ENCODE assay signal across 8 cellular contexts in the genomic region with DNA sequence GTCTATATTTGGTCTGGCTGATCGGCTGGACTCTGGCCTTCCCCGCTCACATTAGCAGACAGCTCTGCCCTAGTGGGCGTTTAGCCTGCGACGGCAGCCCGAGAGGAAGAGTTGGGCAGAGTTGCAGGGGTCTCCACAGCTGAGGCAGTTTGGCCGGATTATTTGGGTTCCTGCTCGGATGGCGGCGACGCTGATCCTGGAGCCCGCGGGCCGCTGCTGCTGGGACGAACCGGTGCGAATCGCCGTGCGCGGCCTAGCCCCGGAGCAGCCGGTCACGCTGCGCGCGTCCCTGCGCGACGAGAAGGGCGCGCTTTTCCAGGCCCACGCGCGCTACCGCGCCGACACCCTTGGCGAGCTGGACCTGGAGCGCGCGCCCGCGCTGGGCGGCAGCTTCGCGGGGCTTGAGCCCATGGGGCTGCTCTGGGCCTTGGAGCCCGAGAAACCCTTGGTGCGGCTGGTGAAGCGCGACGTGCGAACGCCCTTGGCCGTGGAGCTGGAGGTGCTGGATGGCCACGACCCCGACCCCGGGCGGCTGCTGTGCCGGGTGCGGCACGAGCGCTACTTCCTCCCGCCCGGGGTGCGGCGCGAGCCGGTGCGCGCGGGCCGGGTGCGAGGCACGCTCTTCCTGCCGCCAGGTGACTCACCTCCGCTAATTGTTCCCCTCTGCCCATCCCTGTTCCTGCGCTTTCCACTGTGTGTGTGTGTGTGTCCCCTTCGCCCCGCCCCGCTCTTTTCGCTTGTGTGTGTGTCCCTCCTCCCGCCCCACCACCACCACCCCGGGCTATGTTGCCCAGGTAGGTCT. TPM values are rescaled to one million over a fixed set of nuclear protein-coding genes. Genes with fewer than 3 reads are reported as not detected.
DNase-seq lines count a peak whose midpoint lies in the region; ATAC-seq and TF ChIP-seq lines count a peak whose summit lies in the region.
"Not testable (repeated sequence)": the region's sequence is repeated elsewhere in the genome, so short reads cannot be mapped to it uniquely, and the experiment has no call there.

No MANE protein-coding gene starts in this region.

- not testable (repeated sequence) for TF ChIP-seq EP300 in sigmoid colon (IDR thresholded peaks at IDR 0.05)

- TF ChIP-seq CTCF in MCF 10A (IDR thresholded peaks at IDR 0.05; ENCODE audit: unreplicated experiment); sigmoid colon (IDR thresholded peaks at IDR 0.05): not testable (repeated sequence)

- not testable (repeated sequence) for H3K27me3 Mint-ChIP-seq in MCF 10A (ENCODE audit: insufficient read depth, unreplicated experiment); memory B cell

- WGBS in sigmoid colon, 2 donors, result 1% methylated on average over 84 of the region's 84 CpGs; no CpG with 5 or more reads in 1 of the 2 donors
- WGBS in urinary bladder, result no CpG with 5 or more reads among the region's 84 CpGs

- not testable (repeated sequence) for H3K4me1 ChIP-seq in sigmoid colon; urinary bladder (ENCODE audit: insufficient read depth)

- H3K9me3 Mint-ChIP-seq in MCF 10A (ENCODE audit: unreplicated experiment); memory B cell: not testable (repeated sequence)

- TF ChIP-seq POLR2A in sigmoid colon (IDR thresholded peaks at IDR 0.05), result not testable (repeated sequence)

- H3K4me1 Mint-ChIP-seq in MCF 10A (ENCODE audit: insufficient read depth, unreplicated experiment); memory B cell: not testable (repeated sequence)

- POLR2A ChIA-PET in MCF 10A (lab: Yijun Ruan, JAX), result interaction anchor here (0.6 to 1.7 kb wide), 13 partner anchors 10 to 200 kb away, joined by 3 to 12 read pairs (median 3); a partner anchor contains a TSS

- peak overlapping the region; percentile 91 for H3K27ac Mint-ChIP-seq in MCF 10A (ENCODE audit: low read depth, unreplicated experiment)
- not testable (repeated sequence) for H3K27ac Mint-ChIP-seq in memory B cell

- H3K4me3 ChIP-seq in sigmoid colon, result peak overlapping the region in 3 of 4 donors; percentile 28 to 52 (median 49)
- H3K4me3 ChIP-seq in urinary bladder (ENCODE audit: low read depth, low read length), result peak overlapping the region; percentile 36

- CTCF ChIA-PET in MCF 10A (lab: Yijun Ruan, JAX), result interaction anchor here (0.6 to 1.1 kb wide), 2 partner anchors 31 to 32 kb away, joined by 3 to 6 read pairs; a partner anchor contains a TSS

- H3K4me3 Mint-ChIP-seq in MCF 10A (ENCODE audit: unreplicated experiment), result peak overlapping the region; percentile 72
- peak overlapping the region; percentile 56 for H3K4me3 Mint-ChIP-seq in memory B cell

- intact Hi-C loops in MCF 10A (cut with micrococcal nuclease); Right ventricle myocardium inferior (cut with DNase I); sigmoid colon (cut with DNase I): not testable (repeated sequence)

- ATAC-seq in Right ventricle myocardium inferior (peak; percentile 87), memory B cell (ENCODE audit: low read depth) (peak; percentile 28)

- DNase-seq in GM03348 (ENCODE audit: low spot score) (peak; percentile 37), NCI-H2196 treated with DMSO at 0.1 percent for 48 hours (lab: John Stamatoyannopoulos, UW; ENCODE audit: unreplicated experiment) (peak; percentile 26), MCF 10A (ENCODE audit: unreplicated experiment) (peak; percentile 83), Right ventricle myocardium inferior (ENCODE audit: missing footprints) (peak; percentile 77), sigmoid colon (peak; percentile 69)
- peak; percentile 12 for DNase-seq in activated CD4-positive, alpha-beta T cell treated with anti-CD3 and anti-CD28 coated beads, Interleukin-2, amount 50 U/mL, for 1 hour
- DNase-seq in memory B cell (ENCODE audit: low spot score in 2 of 2), result not testable (repeated sequence)

- H3K27ac ChIP-seq in sigmoid colon (peak overlapping the region in 3 of 4 donors; percentile 82 to 86 (median 84)), urinary bladder (ENCODE audit: low read depth) (peak overlapping the region; percentile 19)

- TSS peak; percentile 74 for BruUV-seq in MCF 10A (replicated peaks; lab: Mats Ljungman, UMichigan)

- H3K9me3 ChIP-seq in sigmoid colon, result not testable (repeated sequence)

- not testable (repeated sequence) for H3K36me3 ChIP-seq in sigmoid colon; urinary bladder (ENCODE audit: insufficient read depth)

- not testable (repeated sequence) for H3K27me3 ChIP-seq in sigmoid colon

- not testable (repeated sequence) for H3K36me3 Mint-ChIP-seq in MCF 10A (ENCODE audit: insufficient read depth, unreplicated experiment); memory B cell

RNA-seq across cellular contexts. Expression of a gene that starts 0.5 kb away (rescaled TPM):
- total RNA-seq in MCF 10A (2022) (2.1 and 2.8 TPM in 2 replicates), Right ventricle myocardium inferior (29.6 TPM), sigmoid colon (10 to 100 TPM in 3 of 4 donors, 1 to 10 TPM in 1; 6.9 to 25.3 (median 19.0) TPM), urinary bladder (1.7 TPM)
- polyA plus RNA-seq in sigmoid colon (1 to 10 TPM; 2.9 to 6.5 (median 6.0) TPM), urinary bladder (12.0 TPM)

RNA-seq across cellular contexts. Expression of a gene that starts 21.3 kb away (rescaled TPM):
- total RNA-seq in MCF 10A (2022) (0.37 and 1.8 TPM in 2 replicates), Right ventricle myocardium inferior (not detected), sigmoid colon (1 to 10 TPM in 1 of 4 donors, under 1 TPM in 2, not detected in 1; 0.28 to 1.2 (median 0.49) TPM), urinary bladder (0.37 TPM)
- polyA plus RNA-seq in sigmoid colon (under 1 TPM in 1 of 3 donors, not detected in 2; 0.03 TPM), urinary bladder (0.37 TPM)

RNA-seq across cellular contexts. Expression of a gene that starts 31.6 kb away (rescaled TPM):
- total RNA-seq in MCF 10A (2022) (18.5 and 23.4 TPM in 2 replicates), Right ventricle myocardium inferior (232 TPM), sigmoid colon (100 to 1,000 TPM in 2 of 4 donors, 10 to 100 TPM in 2; 44.7 to 125 (median 99.0) TPM), urinary bladder (39.4 TPM)
- polyA plus RNA-seq in sigmoid colon (10 to 100 TPM; 19.2 to 36.8 (median 22.9) TPM), urinary bladder (84.3 TPM)

RNA-seq across cellular contexts. Expression of a gene that starts 46.7 kb away (rescaled TPM):
- 12.3 and 12.4 TPM in 2 replicates for total RNA-seq in MCF 10A (2022)
- total RNA-seq in Right ventricle myocardium inferior, result 7.6 TPM
- 10 to 100 TPM in 2 of 4 donors, 1 to 10 TPM in 2; 8.9 to 15.8 (median 11.6) TPM for total RNA-seq in sigmoid colon
- polyA plus RNA-seq in sigmoid colon, result 1 to 10 TPM; 3.0 to 8.2 (median 4.4) TPM
- 9.9 TPM for total RNA-seq in urinary bladder
- polyA plus RNA-seq in urinary bladder, result 9.7 TPM

RNA-seq across cellular contexts. Expression of a gene that starts 54.2 kb away (rescaled TPM):
- total RNA-seq in MCF 10A (2022) (not detected in 2 replicates), Right ventricle myocardium inferior (0.97 TPM), sigmoid colon (1 to 10 TPM in 1 of 4 donors, under 1 TPM in 3; 0.33 to 2.2 (median 0.45) TPM), urinary bladder (1.6 TPM)
- polyA plus RNA-seq in sigmoid colon (1 to 10 TPM; 2.2 to 3.7 (median 3.6) TPM), urinary bladder (1.0 TPM)
